17 cellular contexts compared by ENCODE assay signal in the genomic region with DNA sequence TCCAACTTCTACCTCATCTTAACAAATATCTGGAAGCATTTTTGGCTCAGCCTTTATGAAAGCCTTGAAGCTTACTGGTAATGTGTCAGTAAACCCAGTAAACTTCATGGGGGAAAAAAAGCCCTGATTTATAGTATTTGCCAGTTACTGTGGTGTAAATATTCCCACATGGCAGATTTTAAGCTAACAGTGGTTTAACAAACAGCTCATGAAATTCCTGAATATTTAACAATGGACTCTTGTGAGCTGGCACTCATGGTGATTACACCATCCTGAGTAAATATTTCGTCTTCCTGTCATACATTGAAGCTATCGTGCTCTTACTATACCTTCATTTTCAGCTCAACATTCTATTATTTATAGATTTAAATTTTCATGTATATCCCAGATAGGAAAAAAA. TPM values are rescaled to one million over a fixed set of nuclear protein-coding genes. Genes with fewer than 3 reads are reported as not detected.
A peak's percentile ranks its signal among the peaks of the same experiment; 100 is the strongest.
DNase-seq lines count a peak whose midpoint lies in the region; FAIRE-seq and TF ChIP-seq lines count a peak whose summit lies in the region.
"Had no signal": no experiment of that assay in that cellular context is flagged by ENCODE, and none has a peak within 500 bp of the region (broad histone marks: within the 10 kb centered on the region; RNA-seq: fewer than 3 reads in every experiment).

No MANE protein-coding gene starts in this region.

- H3K27me3 Mint-ChIP-seq in activated naive CD4-positive, alpha-beta T cell treated with anti-CD3 and anti-CD28 coated beads, Interleukin-2, amount 50 U/mL, for 24 hours = no peaks in the 10 kb centered on the region
- H3K27me3 Mint-ChIP-seq in activated naive CD4-positive, alpha-beta T cell treated with anti-CD3 and anti-CD28 coated beads, Interleukin-2, amount 10 ng/mL, durations not matched to agents 7 days and 5 days = no peaks in the 10 kb centered on the region
- H3K27me3 Mint-ChIP-seq: activated naive CD8-positive, alpha-beta T cell treated with anti-CD3 and anti-CD28 coated beads for 36 hours; progenitor cell of endocrine pancreas had no signal

- H3K4me2 ChIP-seq in OCI-LY7 (ENCODE audit: low read length) = no peak overlapping the region

- peaks cover 19% of the 10 kb centered on the region for H3K36me3 Mint-ChIP-seq in activated naive CD4-positive, alpha-beta T cell treated with anti-CD3 and anti-CD28 coated beads, Interleukin-2, amount 50 U/mL, for 24 hours
- peaks cover 6% of the 10 kb centered on the region for H3K36me3 Mint-ChIP-seq in activated naive CD4-positive, alpha-beta T cell treated with anti-CD3 and anti-CD28 coated beads, Interleukin-2, amount 10 ng/mL, durations not matched to agents 7 days and 5 days

- TF ChIP-seq CTCF in coronary artery (IDR thresholded peaks at IDR 0.05) (no peak), OCI-LY7 (conservative IDR thresholded peaks at IDR 0.05; ENCODE audit: low read length) (no peak)

- H3K27ac ChIP-seq in coronary artery (no peak overlapping the region), OCI-LY7 (ENCODE audit: low read depth, low read length, poor library complexity, severe bottlenecking) (no peak overlapping the region)
- H3K27ac ChIP-seq: esophagus squamous epithelium had no signal

- CTCF ChIA-PET in activated naive CD4-positive, alpha-beta T cell treated with anti-CD3 and anti-CD28 coated beads, Interleukin-2, amount 10 ng/mL, durations not matched to agents 7 days and 5 days (lab: Charles Lee) = no interaction called here
- CTCF ChIA-PET in OCI-LY7 (lab: Charles Lee; ENCODE audit: unreplicated experiment) = no interaction called here

- H3K4me3 Mint-ChIP-seq in activated naive CD4-positive, alpha-beta T cell treated with anti-CD3 and anti-CD28 coated beads, Interleukin-2, amount 50 U/mL, for 24 hours = no peak overlapping the region
- no peak overlapping the region for H3K4me3 Mint-ChIP-seq in activated naive CD4-positive, alpha-beta T cell treated with anti-CD3 and anti-CD28 coated beads, Interleukin-2, amount 10 ng/mL, durations not matched to agents 7 days and 5 days
- H3K4me3 Mint-ChIP-seq: activated naive CD8-positive, alpha-beta T cell treated with anti-CD3 and anti-CD28 coated beads for 36 hours; immature natural killer cell had no signal

- no peak for DNase-seq in activated naive CD4-positive, alpha-beta T cell treated with anti-CD3 and anti-CD28 coated beads, Interleukin-2, amount 10 ng/mL, durations not matched to agents 7 days and 5 days
- DNase-seq in RKO (ENCODE audit: low spot score) (peak; percentile 45), fibroblast of peridontal ligament (ENCODE audit: extremely low read depth) (peak; percentile 33), kidney glomerular epithelial cell (lab: John Stamatoyannopoulos, UW) (no peak), coronary artery (ENCODE audit: low spot score) (no peak), OCI-LY7 (ENCODE audit: low spot score) (no peak), GM12892 (ENCODE audit: insufficient read length) (no peak)
- DNase-seq: activated CD4-positive, CD25-positive, alpha-beta regulatory T cell; activated CD8-positive, alpha-beta memory T cell treated with anti-CD3 and anti-CD28 coated beads, Interleukin-2, amount 50 U/mL, for 48 hours; activated naive CD8-positive, alpha-beta T cell treated with anti-CD3 and anti-CD28 coated beads for 36 hours; esophagus squamous epithelium; immature natural killer cell; Kasumi-1 had no signal

- H3K4me1 ChIP-seq in OCI-LY7 (ENCODE audit: insufficient read depth, low read length, poor library complexity, severe bottlenecking) = no peaks in the 10 kb centered on the region
- H3K4me1 ChIP-seq: esophagus squamous epithelium had no signal

- no peaks in the 10 kb centered on the region for H3K9me3 Mint-ChIP-seq in activated naive CD4-positive, alpha-beta T cell treated with anti-CD3 and anti-CD28 coated beads, Interleukin-2, amount 50 U/mL, for 24 hours
- no peaks in the 10 kb centered on the region for H3K9me3 Mint-ChIP-seq in activated naive CD4-positive, alpha-beta T cell treated with anti-CD3 and anti-CD28 coated beads, Interleukin-2, amount 10 ng/mL, durations not matched to agents 7 days and 5 days
- H3K9me3 Mint-ChIP-seq: activated naive CD8-positive, alpha-beta T cell treated with anti-CD3 and anti-CD28 coated beads for 36 hours; immature natural killer cell had no signal

- no TSS peak for BruUV-seq in OCI-LY7 (replicated peaks; lab: Mats Ljungman, UMichigan)

- peaks cover 50% of the 10 kb centered on the region for H3K36me3 ChIP-seq in OCI-LY7 (ENCODE audit: insufficient read depth, low read length)

- H3K9me3 ChIP-seq in OCI-LY7 (ENCODE audit: low read length) = no peaks in the 10 kb centered on the region
- H3K9me3 ChIP-seq: esophagus squamous epithelium had no signal

- no peaks in the 10 kb centered on the region for H3K4me1 Mint-ChIP-seq in activated naive CD4-positive, alpha-beta T cell treated with anti-CD3 and anti-CD28 coated beads, Interleukin-2, amount 50 U/mL, for 24 hours
- H3K4me1 Mint-ChIP-seq in activated naive CD4-positive, alpha-beta T cell treated with anti-CD3 and anti-CD28 coated beads, Interleukin-2, amount 10 ng/mL, durations not matched to agents 7 days and 5 days = no peaks in the 10 kb centered on the region
- H3K4me1 Mint-ChIP-seq: activated naive CD8-positive, alpha-beta T cell treated with anti-CD3 and anti-CD28 coated beads for 36 hours; immature natural killer cell had no signal

- no peak for TF ChIP-seq POLR2A in GM12892 (IDR thresholded peaks at IDR 0.05; ENCODE audit: low read depth, low read length)

- no peak overlapping the region for H2AFZ ChIP-seq in OCI-LY7 (ENCODE audit: low read length)

- POLR2A ChIA-PET in OCI-LY7 (lab: Charles Lee) = interaction anchor here (0.7 to 1.9 kb wide), 6 partner anchors 10 to 53 kb away, joined by 3 to 10 read pairs (median 4); no protein-coding TSS in a partner anchor

- FAIRE-seq in GM12892 (lab: Jason Lieb, UNC) = no peak
- FAIRE-seq: colon, D721Med had no signal

- H4K20me1 ChIP-seq in OCI-LY7 (ENCODE audit: insufficient read depth, low read length) = no peaks in the 10 kb centered on the region

- intact Hi-C loops in OCI-LY7 (cut with micrococcal nuclease; ENCODE audit: unreplicated experiment) = no loop called here

- no peaks in the 10 kb centered on the region for H3K79me2 ChIP-seq in OCI-LY7 (ENCODE audit: insufficient read depth, low read depth, low read length)

- H3K9me2 ChIP-seq in OCI-LY7 (ENCODE audit: insufficient read depth, low read length) = no peaks in the 10 kb centered on the region

- H3K4me3 ChIP-seq in coronary artery (no peak overlapping the region), OCI-LY7 (ENCODE audit: low read depth, low read length, poor library complexity, severe bottlenecking) (no peak overlapping the region)
- H3K4me3 ChIP-seq: esophagus squamous epithelium had no signal

- H3K27ac Mint-ChIP-seq in activated naive CD4-positive, alpha-beta T cell treated with anti-CD3 and anti-CD28 coated beads, Interleukin-2, amount 50 U/mL, for 24 hours = peak overlapping the region; percentile 26
- no peak overlapping the region for H3K27ac Mint-ChIP-seq in activated naive CD4-positive, alpha-beta T cell treated with anti-CD3 and anti-CD28 coated beads, Interleukin-2, amount 10 ng/mL, durations not matched to agents 7 days and 5 days
- H3K27ac Mint-ChIP-seq: activated naive CD8-positive, alpha-beta T cell treated with anti-CD3 and anti-CD28 coated beads for 36 hours; immature natural killer cell; progenitor cell of endocrine pancreas had no signal

RNA-seq across cellular contexts. Expression of gene ACOT12, which starts 57.0 kb away (rescaled TPM):
- 0.35 TPM in 1 of 2 replicates, not detected in the other for total RNA-seq in OCI-LY7 (2014; rRNA removed; shearing (Covaris generic))
- 0.27 TPM in 1 of 2 replicates, not detected in the other for total RNA-seq in OCI-LY7 (2022)
- polyA plus RNA-seq in GM12892 (2012; ENCODE audit: missing spikeins) = not detected
- total RNA-seq: activated naive CD8-positive, alpha-beta T cell treated with anti-CD3 and anti-CD28 coated beads for 36 hours; esophagus squamous epithelium; progenitor cell of endocrine pancreas had no signal
- polyA plus RNA-seq: immature natural killer cell had no signal

Comparison
In these comparisons a context has a peak if more than half of its experiments do, and no peak if none do; other contexts are left out.
1. DNase-seq: peak in RKO (single experiment) and fibroblast of peridontal ligament (single experiment); none in activated naive CD4-positive, alpha-beta T cell treated with anti-CD3 and anti-CD28 coated beads, Interleukin-2, amount 10 ng/mL, durations not matched to agents 7 days and 5 days (single experiment), kidney glomerular epithelial cell (single experiment), coronary artery (single experiment), OCI-LY7 (single experiment) and GM12892 (single experiment).